ENCODE assay signal across 8 cellular contexts in genomic region chr7:32496052-32496813, GRCh38. TPM values are rescaled to one million over a fixed set of nuclear protein-coding genes. Genes with fewer than 3 reads are reported as not detected.
DNase-seq lines count a peak whose midpoint lies in the region; ATAC-seq and TF ChIP-seq lines count a peak whose summit lies in the region.

No MANE protein-coding gene starts in this region.

- peaks cover 23% of the 10 kb centered on the region for H3K4me1 Mint-ChIP-seq in GM23338

- DNase-seq in GM23338 (ENCODE audit: low spot score) (peak; percentile 55), WERI-Rb-1 (no peak), right cardiac atrium (no peak), RPMI8226 (no peak), NCI-H1436 treated with DMSO at 0.1 percent for 48 hours (lab: John Stamatoyannopoulos, UW) (no peak), NCI-H2107 treated with DMSO at 0.1 percent for 48 hours (lab: John Stamatoyannopoulos, UW; ENCODE audit: unreplicated experiment) (no peak)

- peaks cover 0 to 37% (median 10%) of the 10 kb centered on the region in 11 experiments; a peak in 11 of 22 replicates for H4K20me1 ChIP-seq in BLaER1 treated with 17β-estradiol and CSF1 and Interleukin-3, amounts not matched to agents 10 nM and 100 nM
- peaks cover 8% of the 10 kb centered on the region; the same call in 1 of the 2 replicates for H4K20me1 ChIP-seq in GM23338 (replicated peaks; ENCODE audit: insufficient read depth)

- ATAC-seq in GM23338 (peak; percentile 7), right cardiac atrium (no peak)

- peaks cover 5 to 25% (median 16%) of the 10 kb centered on the region in 11 experiments; a peak in 15 of 22 replicates for H3K9me3 ChIP-seq in BLaER1 treated with 17β-estradiol and CSF1 and Interleukin-3, amounts not matched to agents 10 nM and 100 nM (replicated peaks in 1 of 11)
- H3K9me3 ChIP-seq in WERI-Rb-1 (ENCODE audit: severe bottlenecking) (peaks cover 3% of the 10 kb centered on the region), right cardiac atrium (ENCODE audit: control insufficient read depth, low read length) (no peaks in the 10 kb centered on the region)

- H3K27me3 ChIP-seq in BLaER1 treated with 17β-estradiol and CSF1 and Interleukin-3, amounts not matched to agents 10 nM and 100 nM: no peaks in the 10 kb centered on the region
- H3K27me3 ChIP-seq in GM23338 (ENCODE audit: insufficient read depth) (no peaks in the 10 kb centered on the region), WERI-Rb-1 (ENCODE audit: insufficient read depth, low read depth, severe bottlenecking) (no peaks in the 10 kb centered on the region), right cardiac atrium (ENCODE audit: control insufficient read depth, insufficient read depth) (no peaks in the 10 kb centered on the region)

- H3K9me2 ChIP-seq in GM23338 (ENCODE audit: insufficient read depth): no peaks in the 10 kb centered on the region

- H3K9me3 Mint-ChIP-seq in GM23338: peaks cover 7% of the 10 kb centered on the region

- peaks cover 53% of the 10 kb centered on the region for H3K79me2 ChIP-seq in GM23338 (replicated peaks; ENCODE audit: insufficient read depth)

- peak overlapping the region; percentile 97 for H3K27ac Mint-ChIP-seq in GM23338

- TF ChIP-seq CTCF in GM23338 (conservative IDR thresholded peaks at IDR 0.05; ENCODE audit: low read depth in 2 of 2) (no peak), WERI-Rb-1 (IDR thresholded peaks at IDR 0.05; ENCODE audit: low read depth, low read length) (no peak)

- H3K9ac ChIP-seq in BLaER1 treated with 17β-estradiol and CSF1 and Interleukin-3, amounts not matched to agents 10 nM and 100 nM: peak overlapping the region; percentile 95 to 100 (median 100)

- peaks cover 14 to 40% (median 31%) of the 10 kb centered on the region in 10 experiments for H3K4me1 ChIP-seq in BLaER1 treated with 17β-estradiol and CSF1 and Interleukin-3, amounts not matched to agents 10 nM and 100 nM
- H3K4me1 ChIP-seq in GM23338 (ENCODE audit: insufficient read depth): peaks cover 19% of the 10 kb centered on the region
- H3K4me1 ChIP-seq in right cardiac atrium (ENCODE audit: control insufficient read depth, insufficient read depth, low read length): peaks cover 3% of the 10 kb centered on the region

- no peaks in the 10 kb centered on the region for H3K27me3 Mint-ChIP-seq in GM23338 (ENCODE audit: insufficient read depth, low read depth, poor library complexity)

- H3F3A ChIP-seq in GM23338 (replicated peaks; ENCODE audit: low read depth): no peaks in the 10 kb centered on the region; the same call in 1 of the 2 replicates

- intact Hi-C loops in right cardiac atrium (cut with DNase I): no loop called here

- H3K4me2 ChIP-seq in BLaER1 treated with 17β-estradiol and CSF1 and Interleukin-3, amounts not matched to agents 10 nM and 100 nM: peak overlapping the region; percentile 80 to 96 (median 88)
- H3K4me2 ChIP-seq in GM23338: peak overlapping the region; percentile 81

- WGBS in right cardiac atrium: 6% methylated on average over 10 of the region's 10 CpGs

- peaks cover 27% of the 10 kb centered on the region for H3K36me3 Mint-ChIP-seq in GM23338 (ENCODE audit: low read depth)

- H3K4me3 ChIP-seq in BLaER1 treated with 17β-estradiol and CSF1 and Interleukin-3, amounts not matched to agents 10 nM and 100 nM: peak overlapping the region; percentile 73 to 97 (median 87)
- peak overlapping the region; percentile 72 for H3K4me3 ChIP-seq in GM23338
- peak overlapping the region; percentile 92 for H3K4me3 ChIP-seq in WERI-Rb-1 (ENCODE audit: low read depth, low read length)
- peak overlapping the region; percentile 73 for H3K4me3 ChIP-seq in right cardiac atrium (ENCODE audit: low read length)
- peak overlapping the region; percentile 87 to 95 (median 94) for H3K4me3 ChIP-seq in skin epidermis

- H3K36me3 ChIP-seq in BLaER1 treated with 17β-estradiol and CSF1 and Interleukin-3, amounts not matched to agents 10 nM and 100 nM: peaks cover 13 to 33% (median 24%) of the 10 kb centered on the region in 11 experiments; a peak in 17 of 22 replicates
- no peaks in the 10 kb centered on the region for H3K36me3 ChIP-seq in GM23338 (ENCODE audit: insufficient read depth)
- H3K36me3 ChIP-seq in WERI-Rb-1: peaks cover 3% of the 10 kb centered on the region

- peak overlapping the region; percentile 97 to 100 (median 100); a peak in 21 of 22 replicates for H3K27ac ChIP-seq in BLaER1 treated with 17β-estradiol and CSF1 and Interleukin-3, amounts not matched to agents 10 nM and 100 nM
- H3K27ac ChIP-seq in GM23338 (ENCODE audit: low read depth): peak overlapping the region; percentile 93
- H3K27ac ChIP-seq in WERI-Rb-1: peak overlapping the region; percentile 94
- H3K27ac ChIP-seq in right cardiac atrium (ENCODE audit: low read length): peak overlapping the region; percentile 81
- peak overlapping the region; percentile 92 to 99 (median 97) for H3K27ac ChIP-seq in skin epidermis

- H2AFZ ChIP-seq in GM23338: no peak overlapping the region

- peak overlapping the region; percentile 86 for H3K4me3 Mint-ChIP-seq in GM23338

TF ChIP-seq in GM23338, 12 proteins besides CTCF, POLR2A, EP300 and RAD21:
- TF ChIP-seq REST (IDR thresholded peaks at IDR 0.05; ENCODE audit: unreplicated experiment) (no peak), STAT1 (IDR thresholded peaks at IDR 0.05; ENCODE audit: unreplicated experiment) (no peak), ETS1 (IDR thresholded peaks at IDR 0.05) (no peak)

RNA-seq across cellular contexts. Expression of gene AVL9, which starts 0.9 kb away (rescaled TPM):
- 33.8 and 35.0 TPM in 2 replicates for total RNA-seq in GM23338 (2014; rRNA removed; shearing (Covaris generic))
- polyA plus RNA-seq in GM23338 (2016; fragmentation: Nextera tagmentation; extraction: Ambion mirVana): 13.1 and 14.3 TPM in 2 replicates
- 10 to 100 TPM; 15.5 to 19.5 (median 15.5) TPM for total RNA-seq in right cardiac atrium
- 6.1 TPM for polyA plus RNA-seq in right cardiac atrium

RNA-seq across cellular contexts. Expression of gene LSM5, which starts 6.1 kb away (rescaled TPM):
- 56.6 and 59.5 TPM in 2 replicates for total RNA-seq in GM23338 (2014; rRNA removed; shearing (Covaris generic))
- polyA plus RNA-seq in GM23338 (2016; fragmentation: Nextera tagmentation; extraction: Ambion mirVana): 469 and 513 TPM in 2 replicates
- 10 to 100 TPM; 33.5 to 47.8 (median 40.8) TPM for total RNA-seq in right cardiac atrium
- 76.0 TPM for polyA plus RNA-seq in right cardiac atrium
